In genomic region chr17:47895254-47895855, GRCh38 we compare ENCODE assay signal across 8 cellular contexts. TPM values are rescaled to one million over a fixed set of nuclear protein-coding genes. Genes with fewer than 3 reads are reported as not detected.
DNase-seq lines count a peak whose midpoint lies in the region; ATAC-seq, FAIRE-seq and TF ChIP-seq lines count a peak whose summit lies in the region.

No MANE protein-coding gene starts in this region.

- TF ChIP-seq EP300 in H1 (IDR thresholded peaks at IDR 0.05; ENCODE audit: borderline replicate concordance in 1 of 2, low read depth in 2 of 2, low read length in 2 of 2) = no peak

- no peak for FAIRE-seq in H1 (lab: Jason Lieb, UNC)

- no peak overlapping the region for H2BK12ac ChIP-seq in H1 (ENCODE audit: low read depth, low read length)

- H3K4me3 Mint-ChIP-seq in activated T-cell treated with anti-CD3 and anti-CD28 coated beads, Interleukin-2, amount 50 U/mL, for 72 hours = peak overlapping the region; percentile 92 to 97

- no peak overlapping the region for H2BK5ac ChIP-seq in H1 (ENCODE audit: low read depth, low read length)

- H3K36me3 ChIP-seq in H1 (ENCODE audit: control insufficient read depth in 2 of 4, insufficient read depth in 4 of 4, low read length in 3 of 4) = no peaks in the 10 kb centered on the region
- H3K36me3 ChIP-seq in muscle layer of duodenum (ENCODE audit: control insufficient read depth in 1 of 2, insufficient read depth in 2 of 2, low read length in 2 of 2) = peaks cover 0 to 15% of the 10 kb centered on the region in 2 donors
- no peaks in the 10 kb centered on the region for H3K36me3 ChIP-seq in upper lobe of right lung

- H3K27me3 ChIP-seq in H1 (replicated peaks in 1 of 4; ENCODE audit: control insufficient read depth in 3 of 4, extremely low read depth in 1 of 4, insufficient read depth in 3 of 4, low read length in 3 of 4) (no peaks in the 10 kb centered on the region; a peak in 1 of 7 replicates), muscle layer of duodenum (ENCODE audit: low read depth, low read length) (no peaks in the 10 kb centered on the region), upper lobe of right lung (no peaks in the 10 kb centered on the region)

- peaks cover 47% of the 10 kb centered on the region for H3K4me1 Mint-ChIP-seq in activated T-cell treated with anti-CD3 and anti-CD28 coated beads, Interleukin-2, amount 50 U/mL, for 72 hours (ENCODE audit: low read depth)

- H3K27me3 Mint-ChIP-seq in activated T-cell treated with anti-CD3 and anti-CD28 coated beads, Interleukin-2, amount 50 U/mL, for 72 hours (ENCODE audit: low read depth) = no peaks in the 10 kb centered on the region

- H3K27ac Mint-ChIP-seq in activated T-cell treated with anti-CD3 and anti-CD28 coated beads, Interleukin-2, amount 50 U/mL, for 72 hours = peak overlapping the region; percentile 99

- no peak overlapping the region for H3K14ac ChIP-seq in H1 (ENCODE audit: insufficient read length)

- no peak overlapping the region for H2AK5ac ChIP-seq in H1 (ENCODE audit: low read depth, low read length)

- H3K36me3 Mint-ChIP-seq in activated T-cell treated with anti-CD3 and anti-CD28 coated beads, Interleukin-2, amount 50 U/mL, for 72 hours (ENCODE audit: insufficient read depth in 2 of 2) = peaks cover 3% of the 10 kb centered on the region in 2 donors

- no peak overlapping the region for H4K91ac ChIP-seq in H1 (replicated peaks; ENCODE audit: insufficient read length, low read length)

- H3K23ac ChIP-seq in H1 (ENCODE audit: insufficient read length) = no peak overlapping the region

- H4K20me1 ChIP-seq in H1 (replicated peaks in 1 of 2; ENCODE audit: control insufficient read depth in 1 of 2, insufficient read depth in 2 of 2, low read length in 2 of 2) = no peaks in the 10 kb centered on the region

- no peak for ATAC-seq in activated T-cell treated with anti-CD3 and anti-CD28 coated beads, Interleukin-2, amount 50 U/mL, for 72 hours (replicated peaks in 1 of 2)
- peak; percentile 5 for ATAC-seq in SK-N-SH treated with all-trans-retinoic acid at 6 μM for 48 hours
- peak; percentile 2 for ATAC-seq in upper lobe of right lung
- ATAC-seq in GM18517 (IDR thresholded peaks at IDR 0.05; ENCODE audit: unreplicated experiment) = no peak

- H3K4ac ChIP-seq in H1 (replicated peaks; ENCODE audit: insufficient read length, low read depth, low read length) = no peak overlapping the region

- POLR2A ChIA-PET in H1 (lab: Charles Lee; ENCODE audit: partially characterized antibody) = interaction anchor here (0.6 to 8.9 kb wide), 24 partner anchors 10 to 196 kb away, joined by 3 to 134 read pairs (median 5); partner anchors contain the start of genes CDK5RAP3, LRRC46, MRPL10 and PNPO

- 0 out of 2 replicates have a peak overlapping the region, but pooled peaks have one; percentile 25 for H2BK15ac ChIP-seq in H1 (ENCODE audit: low read length)

- H3K9me3 ChIP-seq in H1 (ENCODE audit: insufficient read depth in 2 of 2, low read depth in 1 of 2, low read length in 1 of 2) = no peaks in the 10 kb centered on the region
- H3K9me3 ChIP-seq in muscle layer of duodenum (ENCODE audit: control insufficient read depth in 1 of 2, low read length in 2 of 2) = no peaks in the 10 kb centered on the region
- H3K9me3 ChIP-seq in upper lobe of right lung = no peaks in the 10 kb centered on the region

- H3K9ac ChIP-seq in H1 (replicated peaks in 1 of 4; ENCODE audit: extremely low read depth in 1 of 4, low read depth in 3 of 4, low read length in 3 of 4) = peak overlapping the region; percentile 65 to 85 (median 72)

- H3K18ac ChIP-seq in H1 (ENCODE audit: extremely low read depth, low read length) = peak overlapping the region; percentile 25; the same call in 1 of the 2 replicates

- H3K4me1 ChIP-seq in H1 (replicated peaks in 1 of 4; ENCODE audit: control insufficient read depth in 3 of 4, insufficient read depth in 4 of 4, low read length in 3 of 4) (peaks cover 0 to 5% (median 2%) of the 10 kb centered on the region in 4 experiments; a peak in 2 of 7 replicates), muscle layer of duodenum (ENCODE audit: control insufficient read depth in 1 of 2, insufficient read depth in 2 of 2, low read length in 2 of 2) (peaks cover 17 to 37% of the 10 kb centered on the region in 2 donors), upper lobe of right lung (peaks cover 30% of the 10 kb centered on the region)

- H3K79me1 ChIP-seq in H1 (ENCODE audit: low read depth, low read length) = peaks cover 10% of the 10 kb centered on the region; the same call in 1 of the 2 replicates

- H3K27ac ChIP-seq in H1 (ENCODE audit: low read depth, low read length) (peak overlapping the region; percentile 72; the same call in 1 of the 2 replicates), muscle layer of duodenum (ENCODE audit: low read length) (peak overlapping the region; percentile 89), upper lobe of right lung (peak overlapping the region; percentile 91)

- peak overlapping the region; percentile 23 for H4K5ac ChIP-seq in H1 (ENCODE audit: insufficient read length, low read depth, low read length)

- peak; percentile 40 to 45 for DNase-seq in activated T-cell treated with anti-CD3 and anti-CD28 coated beads, Interleukin-2, amount 50 U/mL, for 72 hours
- DNase-seq in activated T-cell treated with anti-CD3 and anti-CD28 coated beads, Interleukin-2, amount 50 U/mL, for 48 hours = no peak
- no peak for DNase-seq in H1 (ENCODE audit: low read depth in 1 of 2, low spot score in 2 of 2)
- peak; percentile 76 for DNase-seq in upper lobe of right lung
- DNase-seq in NK-92 treated with Interleukin-12 subunit alpha and Interleukin-12 subunit beta, amount 100 ng/mL, for 24 hours (lab: John Stamatoyannopoulos, UW) = no peak

- CTCF ChIA-PET in H1 (lab: Charles Lee; ENCODE audit: partially characterized antibody) = interaction anchor here (0.7 to 18.8 kb wide), 14 partner anchors 10 to 122 kb away, joined by 3 to 1206 read pairs (median 4); partner anchors contain the start of genes PRR15L, SCRN2 and SP6

- H3K23me2 ChIP-seq in H1 (ENCODE audit: low read depth, low read length) = peaks cover 4% of the 10 kb centered on the region

- TF ChIP-seq RAD21 in H1 (IDR thresholded peaks at IDR 0.05 in 1 of 2, conservative IDR thresholded peaks at IDR 0.05 in 1 of 2; ENCODE audit: low read depth in 2 of 2, low read length in 2 of 2) = no peak

- no peak overlapping the region for H4K8ac ChIP-seq in H1 (ENCODE audit: extremely low read depth, insufficient read depth, low read length)

- TF ChIP-seq POLR2A in H1 (IDR thresholded peaks at IDR 0.05; ENCODE audit: control extremely low read depth in 1 of 2, low read depth in 2 of 2, low read length in 2 of 2) = peak; percentile 66 to 85

- WGBS in H1 (ENCODE audit: extremely low coverage in 1 of 2, insufficient coverage in 1 of 2, insufficient read length in 1 of 2, insufficient replicate concordance in 2 of 2, low coverage in 1 of 2, low lambda C conversion rate in 2 of 2, missing lambda C conversion rate in 1 of 2), 2 experiments = 2% methylated on average over 26 of the region's 26 CpGs; no CpG with 5 or more reads in 1 of the 2 experiments

- H2BK120ac ChIP-seq in H1 (replicated peaks; ENCODE audit: low read depth, low read length) = no peak overlapping the region

- intact Hi-C loops in upper lobe of right lung (cut with DNase I) = no loop called here

- H3K9me3 Mint-ChIP-seq in activated T-cell treated with anti-CD3 and anti-CD28 coated beads, Interleukin-2, amount 50 U/mL, for 72 hours = no peaks in the 10 kb centered on the region

- H3K4me3 ChIP-seq in H1 (ENCODE audit: extremely low read depth in 1 of 4, insufficient read depth in 2 of 4, low read depth in 3 of 4, low read length in 4 of 4) (peak overlapping the region; percentile 82 to 92 (median 86)), muscle layer of duodenum (ENCODE audit: low read depth in 1 of 2, low read length in 2 of 2) (peak overlapping the region; percentile 82 to 92), upper lobe of right lung (peak overlapping the region; percentile 76)

- peak overlapping the region; percentile 95 to 100 for H3K4me2 ChIP-seq in H1 (ENCODE audit: insufficient read depth in 1 of 2, low read depth in 2 of 2, low read length in 2 of 2)

- peak overlapping the region; percentile 68; the same call in 1 of the 2 replicates for H2AFZ ChIP-seq in H1 (ENCODE audit: low read length)

- peaks cover 0 to 21% of the 10 kb centered on the region in 2 experiments; a peak in 3 of 4 replicates for H3K79me2 ChIP-seq in H1 (ENCODE audit: control insufficient read depth in 1 of 2, insufficient read depth in 2 of 2, low read length in 2 of 2)

- no peak overlapping the region for H2BK20ac ChIP-seq in H1 (ENCODE audit: low read length)

- no peak overlapping the region for H3K56ac ChIP-seq in H1 (replicated peaks; ENCODE audit: insufficient read length, low read depth, low read length)

- TF ChIP-seq CTCF in H1 (IDR thresholded peaks at IDR 0.05; ENCODE audit: control extremely low read depth in 1 of 3, insufficient read depth in 1 of 3, low read depth in 1 of 3, low read length in 3 of 3) (no peak), upper lobe of right lung (IDR thresholded peaks at IDR 0.05) (no peak)

RNA-seq across cellular contexts. Expression of gene SP2, which starts 0.7 kb away (rescaled TPM):
- 10 to 100 TPM; 27.6 to 33.5 TPM for total RNA-seq in activated T-cell treated with anti-CD3 and anti-CD28 coated beads, Interleukin-2, amount 50 U/mL, for 72 hours
- total RNA-seq in H1 (2021; fragmentation: NEBNext Ultra II Directional; extraction: Animal tissue kit (Norgen Biotek cat#: 25700)) = 11.0 and 13.8 TPM in 2 replicates
- 5.6 and 9.5 TPM in 2 replicates for polyA plus RNA-seq in H1 (2011; rRNA removed)
- 3.8 TPM for polyA plus RNA-seq in H1 (2011; cell fraction: cytosol; rRNA removed)
- 9.7 TPM for polyA plus RNA-seq in H1 (2011; cell fraction: nucleus; rRNA removed)
- polyA plus RNA-seq in H1 (2012, experiment 1 of 2) = 12.1 to 18.6 TPM (median 18.1 TPM) in 4 replicates
- 14.7 TPM for polyA plus RNA-seq in H1 (2012, experiment 2 of 2)
- polyA plus RNA-seq in H1 (2013, experiment 1 of 2) = 18.4 TPM
- 15.6 TPM for polyA plus RNA-seq in H1 (2013, experiment 2 of 2)
- polyA minus RNA-seq in H1 (2011; rRNA and poly(A)+ RNA removed) = 2.4 and 5.9 TPM in 2 replicates
- polyA minus RNA-seq in H1 (2011; cell fraction: cytosol; rRNA and poly(A)+ RNA removed) = 3.9 TPM
- 5.2 TPM for polyA minus RNA-seq in H1 (2011; cell fraction: nucleus; rRNA and poly(A)+ RNA removed)
- 16.9 TPM for total RNA-seq in upper lobe of right lung

RNA-seq across cellular contexts. Expression of gene SP6, which starts 44.4 kb away (rescaled TPM):
- under 1 TPM; 0.12 to 0.28 TPM for total RNA-seq in activated T-cell treated with anti-CD3 and anti-CD28 coated beads, Interleukin-2, amount 50 U/mL, for 72 hours
- 1.5 and 1.6 TPM in 2 replicates for total RNA-seq in H1 (2021; fragmentation: NEBNext Ultra II Directional; extraction: Animal tissue kit (Norgen Biotek cat#: 25700))
- 1.2 and 1.5 TPM in 2 replicates for polyA plus RNA-seq in H1 (2011; rRNA removed)
- 1.3 TPM for polyA plus RNA-seq in H1 (2011; cell fraction: cytosol; rRNA removed)
- polyA plus RNA-seq in H1 (2011; cell fraction: nucleus; rRNA removed) = 1.8 TPM
- 1.0 to 2.1 TPM (median 1.8 TPM) in 4 replicates for polyA plus RNA-seq in H1 (2012, experiment 1 of 2)
- 1.7 TPM for polyA plus RNA-seq in H1 (2012, experiment 2 of 2)
- polyA plus RNA-seq in H1 (2013, experiment 1 of 2) = 0.73 TPM
- polyA plus RNA-seq in H1 (2013, experiment 2 of 2) = 0.63 TPM
- polyA minus RNA-seq in H1 (2011; rRNA and poly(A)+ RNA removed) = 0.78 and 0.82 TPM in 2 replicates
- 1.8 TPM for polyA minus RNA-seq in H1 (2011; cell fraction: cytosol; rRNA and poly(A)+ RNA removed)
- 2.8 TPM for polyA minus RNA-seq in H1 (2011; cell fraction: nucleus; rRNA and poly(A)+ RNA removed)
- total RNA-seq in upper lobe of right lung = 8.5 TPM

RNA-seq across cellular contexts. Expression of gene PNPO, which starts 46.0 kb away (rescaled TPM):
- 10 to 100 TPM; 18.4 to 30.1 TPM for total RNA-seq in activated T-cell treated with anti-CD3 and anti-CD28 coated beads, Interleukin-2, amount 50 U/mL, for 72 hours
- 7.0 and 8.8 TPM in 2 replicates for total RNA-seq in H1 (2021; fragmentation: NEBNext Ultra II Directional; extraction: Animal tissue kit (Norgen Biotek cat#: 25700))
- polyA plus RNA-seq in H1 (2011; rRNA removed) = 7.5 and 8.1 TPM in 2 replicates
- 7.3 TPM for polyA plus RNA-seq in H1 (2011; cell fraction: cytosol; rRNA removed)
- 4.6 TPM for polyA plus RNA-seq in H1 (2011; cell fraction: nucleus; rRNA removed)
- 3.2 to 5.9 TPM (median 5.0 TPM) in 4 replicates for polyA plus RNA-seq in H1 (2012, experiment 1 of 2)
- 4.7 TPM for polyA plus RNA-seq in H1 (2012, experiment 2 of 2)
- 5.1 TPM for polyA plus RNA-seq in H1 (2013, experiment 1 of 2)
- 5.1 TPM for polyA plus RNA-seq in H1 (2013, experiment 2 of 2)
- polyA minus RNA-seq in H1 (2011; rRNA and poly(A)+ RNA removed) = 10.6 and 10.7 TPM in 2 replicates
- polyA minus RNA-seq in H1 (2011; cell fraction: cytosol; rRNA and poly(A)+ RNA removed) = 6.8 TPM
- 5.2 TPM for polyA minus RNA-seq in H1 (2011; cell fraction: nucleus; rRNA and poly(A)+ RNA removed)
- total RNA-seq in upper lobe of right lung = 29.4 TPM

RNA-seq across cellular contexts. Expression of gene SCRN2, which starts 54.3 kb away (rescaled TPM):
- 10 to 100 TPM; 16.1 to 17.6 TPM for total RNA-seq in activated T-cell treated with anti-CD3 and anti-CD28 coated beads, Interleukin-2, amount 50 U/mL, for 72 hours
- 24.4 and 27.4 TPM in 2 replicates for total RNA-seq in H1 (2021; fragmentation: NEBNext Ultra II Directional; extraction: Animal tissue kit (Norgen Biotek cat#: 25700))
- 42.3 and 61.1 TPM in 2 replicates for polyA plus RNA-seq in H1 (2011; rRNA removed)
- 63.9 TPM for polyA plus RNA-seq in H1 (2011; cell fraction: cytosol; rRNA removed)
- polyA plus RNA-seq in H1 (2011; cell fraction: nucleus; rRNA removed) = 211 TPM
- 28.4 to 49.3 TPM (median 44.9 TPM) in 4 replicates for polyA plus RNA-seq in H1 (2012, experiment 1 of 2)
- polyA plus RNA-seq in H1 (2012, experiment 2 of 2) = 30.7 TPM
- 26.1 TPM for polyA plus RNA-seq in H1 (2013, experiment 1 of 2)
- 23.3 TPM for polyA plus RNA-seq in H1 (2013, experiment 2 of 2)
- 16.9 and 22.1 TPM in 2 replicates for polyA minus RNA-seq in H1 (2011; rRNA and poly(A)+ RNA removed)
- 18.7 TPM for polyA minus RNA-seq in H1 (2011; cell fraction: cytosol; rRNA and poly(A)+ RNA removed)
- 50.1 TPM for polyA minus RNA-seq in H1 (2011; cell fraction: nucleus; rRNA and poly(A)+ RNA removed)
- 30.5 TPM for total RNA-seq in upper lobe of right lung

Comparison
In these comparisons a context has a peak if more than half of its experiments do, and no peak if none do; other contexts are left out.
1. DNase-seq: peak in activated T-cell treated with anti-CD3 and anti-CD28 coated beads, Interleukin-2, amount 50 U/mL, for 72 hours (2 of 2) and upper lobe of right lung (single experiment); none in activated T-cell treated with anti-CD3 and anti-CD28 coated beads, Interleukin-2, amount 50 U/mL, for 48 hours (0 of 2), H1 (0 of 2) and NK-92 treated with Interleukin-12 subunit alpha and Interleukin-12 subunit beta, amount 100 ng/mL, for 24 hours (single experiment).
2. ATAC-seq: peak in SK-N-SH treated with all-trans-retinoic acid at 6 μM for 48 hours (single experiment) and upper lobe of right lung (single experiment); none in activated T-cell treated with anti-CD3 and anti-CD28 coated beads, Interleukin-2, amount 50 U/mL, for 72 hours (0 of 2) and GM18517 (single experiment).
3. Peak in every context shown above with its lines, with median percentiles within 50 percentile points of each other: H3K27ac ChIP-seq and H3K4me3 ChIP-seq.